ENCODE assay signal across 25 cellular contexts in genomic region chr16:71258371-71258770, GRCh38. TPM values are rescaled to one million over a fixed set of nuclear protein-coding genes. Genes with fewer than 3 reads are reported as not detected.
"Had no signal": no experiment of that assay in that cellular context is flagged by ENCODE, and none has a peak within 500 bp of the region (broad histone marks: within the 10 kb centered on the region; RNA-seq: fewer than 3 reads in every experiment).

No MANE protein-coding gene starts in this region.

- H3K4me1 ChIP-seq: left lung, parathyroid adenoma, right lobe of liver, transverse colon had no signal

- H3K79me2 ChIP-seq: parathyroid adenoma had no signal

- H3K9me3 Mint-ChIP-seq: activated naive CD4-positive, alpha-beta T cell treated with anti-CD3 and anti-CD28 coated beads, Interleukin-2, amount 50 U/mL, for 72 hours; activated T-cell treated with anti-CD3 and anti-CD28 coated beads, Interleukin-2, amount 50 U/mL, for 24 hours; activated T-helper 17 cell treated with anti-CD3 and anti-CD28 coated beads, Interleukin-2, amount 50 U/mL, for 72 hours; dendritic cell treated with granulocyte-macrophage colony-stimulating factor and Interleukin-4, amounts not matched to agents 40 ng/mL and 50 ng/mL, for 4 days; mesothelial cell of epicardium; nephron progenitor cell; stimulated activated effector memory CD8-positive, alpha-beta T cell treated with anti-CD3 and anti-CD28 coated beads, Interleukin-12 subunit alpha, Interleukin-12 subunit beta, amount 100 ng/mL, for 72 hours; stimulated activated naive CD8-positive, alpha-beta T cell treated with anti-CD3 and anti-CD28 coated beads, Interleukin-15, amount 100 ng/mL, for 72 hours; T-helper 2 cell treated with Interferon-gamma antibody and Interleukin-4, amounts not matched to agents 5 μg/mL and 100 μg/mL, for 36 hours had no signal

- H3K36me3 ChIP-seq: brain microvascular endothelial cell, left lung, right lobe of liver, transverse colon, WERI-Rb-1 had no signal

- H2AFZ ChIP-seq: parathyroid adenoma had no signal

- H3K9me3 ChIP-seq: left lung, right lobe of liver, transverse colon had no signal

- H3K36me3 Mint-ChIP-seq: activated naive CD4-positive, alpha-beta T cell treated with anti-CD3 and anti-CD28 coated beads, Interleukin-2, amount 50 U/mL, for 72 hours; mesothelial cell of epicardium; stimulated activated effector memory CD8-positive, alpha-beta T cell treated with anti-CD3 and anti-CD28 coated beads, Interleukin-12 subunit alpha, Interleukin-12 subunit beta, amount 100 ng/mL, for 72 hours had no signal

- H3K4me1 Mint-ChIP-seq: activated T-helper 17 cell treated with anti-CD3 and anti-CD28 coated beads, Interleukin-2, amount 50 U/mL, for 72 hours; stimulated activated effector memory CD8-positive, alpha-beta T cell treated with anti-CD3 and anti-CD28 coated beads, Interleukin-12 subunit alpha, Interleukin-12 subunit beta, amount 100 ng/mL, for 72 hours had no signal

- H3K4me3 Mint-ChIP-seq: activated T-cell treated with anti-CD3 and anti-CD28 coated beads, Interleukin-2, amount 50 U/mL, for 24 hours; activated T-helper 17 cell treated with anti-CD3 and anti-CD28 coated beads, Interleukin-2, amount 50 U/mL, for 72 hours; dendritic cell treated with granulocyte-macrophage colony-stimulating factor and Interleukin-4, amounts not matched to agents 40 ng/mL and 50 ng/mL, for 4 days; mesothelial cell of epicardium; nephron progenitor cell; stimulated activated effector memory CD8-positive, alpha-beta T cell treated with anti-CD3 and anti-CD28 coated beads, Interleukin-12 subunit alpha, Interleukin-12 subunit beta, amount 100 ng/mL, for 72 hours; stimulated activated naive CD8-positive, alpha-beta T cell treated with anti-CD3 and anti-CD28 coated beads, Interleukin-15, amount 100 ng/mL, for 72 hours; T-helper 2 cell treated with Interferon-gamma antibody and Interleukin-4, amounts not matched to agents 5 μg/mL and 100 μg/mL, for 36 hours had no signal

- H3K4me3 ChIP-seq: left lung, right lobe of liver, transverse colon had no signal

- H3K27ac Mint-ChIP-seq: activated naive CD4-positive, alpha-beta T cell treated with anti-CD3 and anti-CD28 coated beads, Interleukin-2, amount 50 U/mL, for 72 hours; activated T-cell treated with anti-CD3 and anti-CD28 coated beads, Interleukin-2, amount 50 U/mL, for 24 hours; activated T-helper 17 cell treated with anti-CD3 and anti-CD28 coated beads, Interleukin-2, amount 50 U/mL, for 72 hours; dendritic cell treated with granulocyte-macrophage colony-stimulating factor and Interleukin-4, amounts not matched to agents 40 ng/mL and 50 ng/mL, for 4 days; mesothelial cell of epicardium; nephron progenitor cell; stimulated activated effector memory CD8-positive, alpha-beta T cell treated with anti-CD3 and anti-CD28 coated beads, Interleukin-12 subunit alpha, Interleukin-12 subunit beta, amount 100 ng/mL, for 72 hours; stimulated activated naive CD8-positive, alpha-beta T cell treated with anti-CD3 and anti-CD28 coated beads, Interleukin-15, amount 100 ng/mL, for 72 hours; T-helper 2 cell treated with Interferon-gamma antibody and Interleukin-4, amounts not matched to agents 5 μg/mL and 100 μg/mL, for 36 hours had no signal

- H3K27me3 ChIP-seq: brain microvascular endothelial cell, left lung, right lobe of liver, transverse colon had no signal

- H3K9ac ChIP-seq: parathyroid adenoma had no signal

- DNase-seq: activated CD4-positive, alpha-beta T cell treated with anti-CD3 and anti-CD28 coated beads for 1 hour; activated CD4-positive, alpha-beta T cell treated with anti-CD3 and anti-CD28 coated beads, Interleukin-2, amount 50 U/mL, for 1 hour; activated CD8-positive, alpha-beta memory T cell treated with anti-CD3 and anti-CD28 coated beads, Interleukin-2, amount 50 U/mL, for 4 hours; activated T-cell treated with anti-CD3 and anti-CD28 coated beads, Interleukin-2, amount 50 U/mL, for 24 hours; aorta; brain microvascular endothelial cell; effector CD4-positive, alpha-beta T cell; foreskin fibroblast; kidney glomerular epithelial cell; left lung; nephron progenitor cell; right lobe of liver; small intestine; stimulated activated CD4-positive, alpha-beta T cell treated with anti-CD3 and anti-CD28 coated beads, Interleukin-2, amount 100 ng/mL, for 24 hours; stimulated activated naive CD8-positive, alpha-beta T cell treated with anti-CD3 and anti-CD28 coated beads, Interleukin-15, amount 100 ng/mL, for 72 hours; transverse colon; WERI-Rb-1 had no signal

- H3K27ac ChIP-seq: brain microvascular endothelial cell, left lung, parathyroid adenoma, right lobe of liver, transverse colon, WERI-Rb-1 had no signal

RNA-seq across cellular contexts. Expression of gene HYDIN, which starts 27.8 kb away (rescaled TPM):
- total RNA-seq: lung microvascular endothelial cell had no signal
